In the genomic region with DNA sequence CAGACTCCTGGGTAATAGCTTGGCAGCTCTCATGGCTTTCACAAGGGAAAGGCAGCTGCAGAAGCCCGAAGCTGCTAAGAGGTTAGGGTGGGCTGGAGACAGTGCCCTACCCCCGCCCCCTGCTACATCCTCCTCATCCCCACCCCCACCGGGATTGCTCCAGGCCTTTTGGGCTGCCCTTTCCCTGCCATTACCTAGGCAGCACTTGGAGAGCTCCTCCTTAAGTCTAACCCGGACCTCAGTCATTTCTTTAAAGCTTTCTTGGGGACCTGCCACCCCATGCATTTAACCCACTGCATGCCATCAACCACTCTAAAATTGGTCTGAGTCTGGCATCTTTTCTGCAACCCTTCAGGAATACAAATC, we compare ENCODE assay signal across 18 cellular contexts. TPM values are rescaled to one million over a fixed set of nuclear protein-coding genes. Genes with fewer than 3 reads are reported as not detected.
"Had no signal": no experiment of that assay in that cellular context is flagged by ENCODE, and none has a peak within 500 bp of the region (broad histone marks: within the 10 kb centered on the region; RNA-seq: fewer than 3 reads in every experiment).

No MANE protein-coding gene starts in this region.

- H3K9me3 Mint-ChIP-seq: activated CD4-positive, alpha-beta memory T cell treated with anti-CD3 and anti-CD28 coated beads, Interleukin-2, amount 10 ng/mL, durations not matched to agents 7 days and 5 days; activated naive CD8-positive, alpha-beta T cell treated with anti-CD3 and anti-CD28 coated beads for 36 hours; nephron had no signal

- H3K4me1 ChIP-seq: transverse colon, vagina had no signal

- H3K36me3 ChIP-seq: heart left ventricle, lower lobe of right lung, transverse colon, vagina had no signal

- H3K27me3 ChIP-seq: vagina had no signal

- DNase-seq: activated CD4-positive, alpha-beta memory T cell treated with anti-CD3 and anti-CD28 coated beads, Interleukin-2, amount 10 ng/mL, durations not matched to agents 7 days and 5 days; activated CD4-positive, alpha-beta T cell treated with anti-CD3 and anti-CD28 coated beads for 48 hours; activated CD4-positive, CD25-positive, alpha-beta regulatory T cell; activated CD8-positive, alpha-beta memory T cell treated with anti-CD3 and anti-CD28 coated beads, Interleukin-2, amount 10 ng/mL, durations not matched to agents 7 days and 5 days; activated naive CD4-positive, alpha-beta T cell; activated naive CD8-positive, alpha-beta T cell treated with anti-CD3 and anti-CD28 coated beads for 36 hours; amniotic stem cell; heart left ventricle; islet precursor cell; left colon; lower lobe of right lung; right cardiac atrium; stimulated activated CD4-positive, alpha-beta T cell treated with anti-CD3 and anti-CD28 coated beads, Interleukin-2, amount 100 ng/mL, for 24 hours; stimulated activated naive CD8-positive, alpha-beta T cell treated with anti-CD3 and anti-CD28 coated beads, Interleukin-15, Interleukin-2, amounts not matched to agents 100 U/mL and 50 U/mL, for 24 hours; transverse colon had no signal

- H3K27ac Mint-ChIP-seq: activated CD4-positive, alpha-beta memory T cell treated with anti-CD3 and anti-CD28 coated beads, Interleukin-2, amount 10 ng/mL, durations not matched to agents 7 days and 5 days; activated CD8-positive, alpha-beta memory T cell treated with anti-CD3 and anti-CD28 coated beads, Interleukin-2, amount 10 ng/mL, durations not matched to agents 7 days and 5 days; activated naive CD8-positive, alpha-beta T cell treated with anti-CD3 and anti-CD28 coated beads for 36 hours; nephron had no signal

- H3K4me3 ChIP-seq: lower lobe of right lung, transverse colon had no signal

- H3K27ac ChIP-seq: heart left ventricle, lower lobe of right lung, transverse colon, vagina had no signal

- H3K4me3 Mint-ChIP-seq: activated CD4-positive, alpha-beta memory T cell treated with anti-CD3 and anti-CD28 coated beads, Interleukin-2, amount 10 ng/mL, durations not matched to agents 7 days and 5 days; activated CD8-positive, alpha-beta memory T cell treated with anti-CD3 and anti-CD28 coated beads, Interleukin-2, amount 10 ng/mL, durations not matched to agents 7 days and 5 days; activated naive CD8-positive, alpha-beta T cell treated with anti-CD3 and anti-CD28 coated beads for 36 hours had no signal

- H3K4me1 Mint-ChIP-seq: activated CD4-positive, alpha-beta memory T cell treated with anti-CD3 and anti-CD28 coated beads, Interleukin-2, amount 10 ng/mL, durations not matched to agents 7 days and 5 days; activated CD8-positive, alpha-beta memory T cell treated with anti-CD3 and anti-CD28 coated beads, Interleukin-2, amount 10 ng/mL, durations not matched to agents 7 days and 5 days had no signal

- H3K9me3 ChIP-seq: heart left ventricle, lower lobe of right lung, transverse colon, vagina had no signal

- H3K36me3 Mint-ChIP-seq: activated CD8-positive, alpha-beta memory T cell treated with anti-CD3 and anti-CD28 coated beads, Interleukin-2, amount 10 ng/mL, durations not matched to agents 7 days and 5 days; activated naive CD8-positive, alpha-beta T cell treated with anti-CD3 and anti-CD28 coated beads for 36 hours had no signal

- ATAC-seq: activated CD8-positive, alpha-beta memory T cell treated with anti-CD3 and anti-CD28 coated beads, Interleukin-2, amount 10 ng/mL, durations not matched to agents 7 days and 5 days; heart left ventricle; left colon; lower lobe of right lung; right cardiac atrium; stimulated activated naive CD8-positive, alpha-beta T cell treated with anti-CD3 and anti-CD28 coated beads, Interleukin-15, Interleukin-2, amounts not matched to agents 100 U/mL and 50 U/mL, for 24 hours had no signal

RNA-seq across cellular contexts. Expression of a gene that starts 3.8 kb away (rescaled TPM):
- total RNA-seq: activated CD4-positive, alpha-beta memory T cell treated with anti-CD3 and anti-CD28 coated beads, Interleukin-2, amount 10 ng/mL, durations not matched to agents 7 days and 5 days; activated CD8-positive, alpha-beta memory T cell treated with anti-CD3 and anti-CD28 coated beads, Interleukin-2, amount 10 ng/mL, durations not matched to agents 7 days and 5 days; activated naive CD8-positive, alpha-beta T cell treated with anti-CD3 and anti-CD28 coated beads for 36 hours; epithelial cell of proximal tubule had no signal

RNA-seq across cellular contexts. Expression of a gene that starts 37.0 kb away (rescaled TPM):
- total RNA-seq: activated CD4-positive, alpha-beta memory T cell treated with anti-CD3 and anti-CD28 coated beads, Interleukin-2, amount 10 ng/mL, durations not matched to agents 7 days and 5 days; activated CD8-positive, alpha-beta memory T cell treated with anti-CD3 and anti-CD28 coated beads, Interleukin-2, amount 10 ng/mL, durations not matched to agents 7 days and 5 days; activated naive CD8-positive, alpha-beta T cell treated with anti-CD3 and anti-CD28 coated beads for 36 hours; epithelial cell of proximal tubule had no signal
